In the genomic region with DNA sequence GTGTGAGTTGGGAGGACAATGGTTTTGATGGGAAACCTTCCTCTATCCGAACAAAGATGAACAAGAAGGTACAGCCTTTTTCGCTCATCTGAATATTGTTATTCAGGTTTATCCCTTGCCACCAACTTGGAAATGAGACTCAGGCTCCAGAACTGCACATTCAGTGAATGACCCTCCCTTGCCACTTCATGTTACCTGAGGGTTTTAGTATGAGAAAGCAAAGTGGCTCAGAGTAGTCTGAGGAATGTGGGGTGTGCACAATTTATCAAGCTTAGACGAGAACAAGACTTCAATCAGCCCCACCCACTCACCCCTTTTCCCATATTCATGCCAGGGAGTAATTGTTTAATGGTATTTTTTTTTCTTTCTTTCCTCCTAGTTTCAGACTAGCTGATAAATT, we compare ENCODE assay signal across 18 cellular contexts.
DNase-seq lines count a peak whose midpoint lies in the region; ATAC-seq, FAIRE-seq and TF ChIP-seq lines count a peak whose summit lies in the region.
"Had no signal": no experiment of that assay in that cellular context is flagged by ENCODE, and none has a peak within 500 bp of the region (broad histone marks: within the 10 kb centered on the region; RNA-seq: fewer than 3 reads in every experiment).

No MANE protein-coding gene starts in this region.

- H2BK20ac ChIP-seq in H9 (ENCODE audit: low read depth, low read length, poor library complexity, severe bottlenecking): no peak overlapping the region

- H3K79me2 ChIP-seq in H9 (ENCODE audit: insufficient read depth, low read length) (no peaks in the 10 kb centered on the region), PC-9 (ENCODE audit: low read depth) (no peaks in the 10 kb centered on the region), keratinocyte (ENCODE audit: control insufficient read depth, insufficient read depth, low read length) (no peaks in the 10 kb centered on the region), neural progenitor cell (ENCODE audit: low read depth) (no peaks in the 10 kb centered on the region), GM23338 (replicated peaks; ENCODE audit: insufficient read depth) (no peaks in the 10 kb centered on the region)

- H3K4me3 ChIP-seq in PC-9 (no peak overlapping the region), keratinocyte (ENCODE audit: control insufficient read depth in 2 of 3, extremely low read depth in 1 of 3, insufficient read depth in 2 of 3, low read depth in 1 of 3, low read length in 3 of 3) (no peak overlapping the region), neural progenitor cell (no peak overlapping the region), GM23338 (no peak overlapping the region), esophagus muscularis mucosa (no peak overlapping the region)
- H3K4me3 ChIP-seq: BLaER1 treated with 17β-estradiol and CSF1 and Interleukin-3, amounts not matched to agents 10 nM and 100 nM had no signal

- no peak overlapping the region for H3K4me3 Mint-ChIP-seq in H9
- H3K4me3 Mint-ChIP-seq in neural progenitor cell: no peak overlapping the region
- no peak overlapping the region for H3K4me3 Mint-ChIP-seq in GM23338
- H3K4me3 Mint-ChIP-seq: B cell; CD8-positive, alpha-beta T cell had no signal

- H4K20me1 ChIP-seq in H9 (ENCODE audit: control insufficient read depth, insufficient read depth, insufficient read length): no peaks in the 10 kb centered on the region
- no peaks in the 10 kb centered on the region for H4K20me1 ChIP-seq in PC-9 (ENCODE audit: insufficient read depth)
- H4K20me1 ChIP-seq in keratinocyte (ENCODE audit: control insufficient read depth, extremely low read depth, insufficient read depth, low read length): no peaks in the 10 kb centered on the region
- H4K20me1 ChIP-seq in neural progenitor cell (ENCODE audit: low read depth): no peaks in the 10 kb centered on the region
- H4K20me1 ChIP-seq in GM23338 (replicated peaks; ENCODE audit: insufficient read depth): no peaks in the 10 kb centered on the region
- H4K20me1 ChIP-seq: BLaER1 treated with 17β-estradiol and CSF1 and Interleukin-3, amounts not matched to agents 10 nM and 100 nM had no signal

- no peak for TF ChIP-seq EP300 in esophagus muscularis mucosa (IDR thresholded peaks at IDR 0.05)

- no peak overlapping the region for H3K14ac ChIP-seq in H9 (ENCODE audit: insufficient read depth, low read length)

- H3K4me1 ChIP-seq in H9 (ENCODE audit: insufficient read depth, low read length): no peaks in the 10 kb centered on the region
- H3K4me1 ChIP-seq in PC-9 (replicated peaks; ENCODE audit: insufficient read depth): no peaks in the 10 kb centered on the region
- H3K4me1 ChIP-seq in keratinocyte (ENCODE audit: control insufficient read depth, extremely low read depth, insufficient read depth, low read length): peaks cover 5% of the 10 kb centered on the region
- H3K4me1 ChIP-seq in neural progenitor cell: no peaks in the 10 kb centered on the region
- H3K4me1 ChIP-seq in GM23338 (ENCODE audit: insufficient read depth): no peaks in the 10 kb centered on the region
- H3K4me1 ChIP-seq in esophagus muscularis mucosa: no peaks in the 10 kb centered on the region
- H3K4me1 ChIP-seq: BLaER1 treated with 17β-estradiol and CSF1 and Interleukin-3, amounts not matched to agents 10 nM and 100 nM had no signal

- H3K27me3 ChIP-seq in H9 (ENCODE audit: insufficient read depth, low read length) (no peaks in the 10 kb centered on the region), PC-9 (ENCODE audit: insufficient read depth, low read depth) (no peaks in the 10 kb centered on the region), keratinocyte (ENCODE audit: control insufficient read depth, extremely low read depth, insufficient read depth, low read length) (no peaks in the 10 kb centered on the region), neural progenitor cell (no peaks in the 10 kb centered on the region), GM23338 (ENCODE audit: insufficient read depth) (no peaks in the 10 kb centered on the region), esophagus muscularis mucosa (no peaks in the 10 kb centered on the region)
- H3K27me3 ChIP-seq: BLaER1 treated with 17β-estradiol and CSF1 and Interleukin-3, amounts not matched to agents 10 nM and 100 nM had no signal

- H3K23me2 ChIP-seq in H9 (ENCODE audit: insufficient read length, low read depth, low read length, poor library complexity, severe bottlenecking): no peaks in the 10 kb centered on the region

- H4K5ac ChIP-seq in H9 (ENCODE audit: insufficient read length, low read depth, low read length): no peak overlapping the region

- H3K36me3 ChIP-seq in PC-9 (ENCODE audit: low read depth) (no peaks in the 10 kb centered on the region), keratinocyte (ENCODE audit: control insufficient read depth in 2 of 2, extremely low read depth in 1 of 2, insufficient read depth in 2 of 2, low read length in 2 of 2) (no peaks in the 10 kb centered on the region), neural progenitor cell (no peaks in the 10 kb centered on the region), GM23338 (ENCODE audit: insufficient read depth) (no peaks in the 10 kb centered on the region), esophagus muscularis mucosa (no peaks in the 10 kb centered on the region)
- H3K36me3 ChIP-seq: BLaER1 treated with 17β-estradiol and CSF1 and Interleukin-3, amounts not matched to agents 10 nM and 100 nM had no signal

- no peak overlapping the region for H2BK5ac ChIP-seq in H9 (ENCODE audit: insufficient read length, low read length)

- H3F3A ChIP-seq in PC-9 (ENCODE audit: insufficient read depth, low read depth) (no peaks in the 10 kb centered on the region), neural progenitor cell (ENCODE audit: low read depth) (no peaks in the 10 kb centered on the region), GM23338 (replicated peaks; ENCODE audit: low read depth) (no peaks in the 10 kb centered on the region)

- H2BK15ac ChIP-seq in H9 (ENCODE audit: low read depth, low read length): no peak overlapping the region

- H3K4me1 Mint-ChIP-seq in H9 (no peaks in the 10 kb centered on the region; a peak in 1 of 4 replicates), neural progenitor cell (no peaks in the 10 kb centered on the region), GM23338 (no peaks in the 10 kb centered on the region; the same call in 2 of the 3 replicates)
- H3K4me1 Mint-ChIP-seq: B cell had no signal

- H3T11ph ChIP-seq in H9 (ENCODE audit: low read length): no peak overlapping the region

- POLR2A ChIA-PET in PC-9 (lab: Charles Lee; ENCODE audit: unreplicated experiment): no interaction called here

- H3K9me3 ChIP-seq in H9 (ENCODE audit: control insufficient read depth, low read depth, low read length): no peaks in the 10 kb centered on the region
- no peaks in the 10 kb centered on the region for H3K9me3 ChIP-seq in PC-9 (ENCODE audit: insufficient read depth, low read depth)
- no peaks in the 10 kb centered on the region for H3K9me3 ChIP-seq in keratinocyte (ENCODE audit: control insufficient read depth, low read depth, low read length)
- H3K9me3 ChIP-seq in neural progenitor cell (ENCODE audit: low read depth): no peaks in the 10 kb centered on the region
- H3K9me3 ChIP-seq in esophagus muscularis mucosa: no peaks in the 10 kb centered on the region
- H3K9me3 ChIP-seq: BLaER1 treated with 17β-estradiol and CSF1 and Interleukin-3, amounts not matched to agents 10 nM and 100 nM had no signal

- peaks cover 8 to 15% (median 8%) of the 10 kb centered on the region in 3 experiments; a peak in 6 of 7 replicates for H3K36me3 Mint-ChIP-seq in H9 (ENCODE audit: insufficient read depth in 1 of 3, low read depth in 3 of 3)
- H3K36me3 Mint-ChIP-seq in neural progenitor cell: no peaks in the 10 kb centered on the region
- H3K36me3 Mint-ChIP-seq in GM23338 (ENCODE audit: low read depth): peaks cover 22% of the 10 kb centered on the region; the same call in 2 of the 3 replicates
- H3K36me3 Mint-ChIP-seq: CD8-positive, alpha-beta T cell had no signal

- H4K8ac ChIP-seq in H9 (replicated peaks; ENCODE audit: insufficient read length, low read depth, low read length): no peak overlapping the region

- WGBS in H9 (ENCODE audit: extremely low coverage, insufficient read length, low lambda C conversion rate): no CpG with 5 or more reads among the region's 3 CpGs
- WGBS in esophagus muscularis mucosa: 76% methylated on average over 3 of the region's 3 CpGs

- CTCF ChIA-PET in PC-9 (lab: Charles Lee): no interaction called here

- no peak for ATAC-seq in GM23338
- ATAC-seq: CD8-positive, alpha-beta T cell; HepG2 had no signal

- FAIRE-seq in keratinocyte (lab: Jason Lieb, UNC): no peak
- FAIRE-seq: HepG2 had no signal

- no peaks in the 10 kb centered on the region for H3K79me1 ChIP-seq in H9 (ENCODE audit: insufficient read depth, low read depth, low read length, poor library complexity, severe bottlenecking)

- no peak overlapping the region for H3K56ac ChIP-seq in H9 (ENCODE audit: insufficient read length, low read depth, low read length)

- no peak overlapping the region for H3K9ac ChIP-seq in H9 (ENCODE audit: extremely low read depth, insufficient read length, low read length)
- H3K9ac ChIP-seq in keratinocyte (ENCODE audit: control insufficient read depth, extremely low read depth, insufficient read depth, low read length): no peak overlapping the region
- H3K9ac ChIP-seq in neural progenitor cell: no peak overlapping the region
- H3K9ac ChIP-seq: BLaER1 treated with 17β-estradiol and CSF1 and Interleukin-3, amounts not matched to agents 10 nM and 100 nM had no signal

- H3K9me3 Mint-ChIP-seq in H9: peaks cover 8 to 19% of the 10 kb centered on the region in 2 experiments
- H3K9me3 Mint-ChIP-seq in neural progenitor cell: no peaks in the 10 kb centered on the region
- H3K9me3 Mint-ChIP-seq in GM23338: peaks cover 27% of the 10 kb centered on the region
- H3K9me3 Mint-ChIP-seq: CD8-positive, alpha-beta T cell had no signal

- H4K91ac ChIP-seq in H9 (ENCODE audit: insufficient read length, low read depth, low read length): no peak overlapping the region

- TF ChIP-seq POLR2A in esophagus muscularis mucosa (IDR thresholded peaks at IDR 0.05; ENCODE audit: low read depth): no peak

- H3K4me2 ChIP-seq in H9 (ENCODE audit: insufficient read depth, insufficient read length, low read length) (no peak overlapping the region), PC-9 (no peak overlapping the region), keratinocyte (ENCODE audit: control insufficient read depth, extremely low read depth, insufficient read depth, low read depth, low read length) (peak overlapping the region; percentile 6), neural progenitor cell (no peak overlapping the region), GM23338 (no peak overlapping the region)
- H3K4me2 ChIP-seq: BLaER1 treated with 17β-estradiol and CSF1 and Interleukin-3, amounts not matched to agents 10 nM and 100 nM had no signal

- H3K23ac ChIP-seq in H9 (ENCODE audit: insufficient read length, low read depth, low read length): no peak overlapping the region

- H2AK5ac ChIP-seq in H9 (ENCODE audit: insufficient read length, low read length): no peak overlapping the region

- peak overlapping the region; percentile 23 for H2AFZ ChIP-seq in H9 (ENCODE audit: low read length)
- H2AFZ ChIP-seq in PC-9: 0 out of 2 replicates have a peak overlapping the region, but pooled peaks have one; percentile 8
- no peak overlapping the region for H2AFZ ChIP-seq in keratinocyte (ENCODE audit: control insufficient read depth, low read length)
- H2AFZ ChIP-seq in neural progenitor cell (replicated peaks): peak overlapping the region; percentile 50
- no peak overlapping the region for H2AFZ ChIP-seq in GM23338

- H3K27me3 Mint-ChIP-seq in H9 (ENCODE audit: low read depth) (no peaks in the 10 kb centered on the region), neural progenitor cell (ENCODE audit: insufficient read depth, low read depth) (no peaks in the 10 kb centered on the region), GM23338 (ENCODE audit: insufficient read depth, low read depth, poor library complexity) (no peaks in the 10 kb centered on the region)
- H3K27me3 Mint-ChIP-seq: B cell had no signal

- dilution Hi-C loops in keratinocyte (cut with MboI; ENCODE audit: extremely low pct_ligation_motif_present, low sequenced_read_pairs): no loop called here

- H3K27ac Mint-ChIP-seq in H9: no peak overlapping the region
- H3K27ac Mint-ChIP-seq in neural progenitor cell: no peak overlapping the region
- no peak overlapping the region for H3K27ac Mint-ChIP-seq in GM23338
- H3K27ac Mint-ChIP-seq: B cell; CD8-positive, alpha-beta T cell had no signal

- H3K4ac ChIP-seq in H9 (ENCODE audit: low read depth, low read length): no peak overlapping the region

- no peaks in the 10 kb centered on the region for H3K9me2 ChIP-seq in PC-9 (ENCODE audit: insufficient read depth)
- H3K9me2 ChIP-seq in GM23338 (ENCODE audit: insufficient read depth): no peaks in the 10 kb centered on the region

- H3K27ac ChIP-seq in H9 (ENCODE audit: insufficient read length, low read depth, low read length) (no peak overlapping the region), PC-9 (no peak overlapping the region), keratinocyte (ENCODE audit: control insufficient read depth, insufficient read depth, low read length) (no peak overlapping the region), neural progenitor cell (no peak overlapping the region), GM23338 (ENCODE audit: low read depth) (no peak overlapping the region), esophagus muscularis mucosa (replicated peaks in 1 of 4) (no peak overlapping the region)
- H3K27ac ChIP-seq: BLaER1 treated with 17β-estradiol and CSF1 and Interleukin-3, amounts not matched to agents 10 nM and 100 nM had no signal

- H3K18ac ChIP-seq in H9 (ENCODE audit: insufficient read length, low read depth, low read length): no peak overlapping the region

- no peaks in the 10 kb centered on the region for H3K9me1 ChIP-seq in keratinocyte (ENCODE audit: control insufficient read depth, extremely low read depth, insufficient read depth, low read length)

- intact Hi-C loops in PC-9 (cut with micrococcal nuclease; ENCODE audit: unreplicated experiment) (no loop called here), esophagus muscularis mucosa (cut with DNase I) (no loop called here)

- BruUV-seq in PC-9 (replicated peaks; lab: Mats Ljungman, UMichigan): no TSS peak

- no peak for TF ChIP-seq CTCF in H9 (conservative IDR thresholded peaks at IDR 0.05)
- TF ChIP-seq CTCF in PC-9 (conservative IDR thresholded peaks at IDR 0.05): no peak
- no peak for TF ChIP-seq CTCF in keratinocyte (optimal IDR thresholded peaks at IDR 0.05 in 1 of 3, IDR thresholded peaks at IDR 0.05 in 1 of 3, conservative IDR thresholded peaks at IDR 0.05 in 1 of 3; ENCODE audit: extremely low read depth in 1 of 3, insufficient read depth in 2 of 3, low read length in 3 of 3)
- no peak for TF ChIP-seq CTCF in neural progenitor cell (IDR thresholded peaks at IDR 0.05)
- no peak for TF ChIP-seq CTCF in GM23338 (conservative IDR thresholded peaks at IDR 0.05; ENCODE audit: low read depth in 2 of 2)
- TF ChIP-seq CTCF in esophagus muscularis mucosa (IDR thresholded peaks at IDR 0.05): no peak

- H2BK120ac ChIP-seq in H9 (ENCODE audit: low read depth, low read length, poor library complexity, severe bottlenecking): no peak overlapping the region

- H2BK12ac ChIP-seq in H9 (ENCODE audit: insufficient read length, low read depth, low read length): no peak overlapping the region

- no peak for DNase-seq in H9
- DNase-seq in PC-9: no peak
- no peak for DNase-seq in keratinocyte (ENCODE audit: low read depth, low spot score)
- DNase-seq in neural progenitor cell (ENCODE audit: low spot score): no peak
- no peak for DNase-seq in NCI-H187 treated with DMSO at 0.1 percent for 48 hours (lab: John Stamatoyannopoulos, UW)
- DNase-seq in GM23338 (ENCODE audit: low spot score): no peak
- no peak for DNase-seq in NOMO-1 (lab: John Stamatoyannopoulos, UW; ENCODE audit: unreplicated experiment in 2 of 2)
- no peak for DNase-seq in esophagus muscularis mucosa (ENCODE audit: extremely low spot score)
- DNase-seq: 8988T; Calu3; CD8-positive, alpha-beta T cell; DMS79 treated with DMSO at 0.1 percent for 48 hours; GF-D8; GOT3; H7 had no signal

Comparison
In these comparisons a context has a peak if more than half of its experiments do, and no peak if none do; other contexts are left out.
1. H2AFZ ChIP-seq: peak in H9 (single experiment), PC-9 (single experiment) and neural progenitor cell (single experiment); none in keratinocyte (single experiment) and GM23338 (single experiment).